In genomic region chr1:161020573-161021167, GRCh38 we compare ENCODE assay signal across 1 cellular context.
TF ChIP-seq lines count a peak whose summit lies in the region.

TSS of gene F11R (minus strand) at chr1:161021152. CDS start at chr1:161021073, 79 bp downstream.

TF ChIP-seq in K562, 482 proteins besides CTCF, POLR2A, EP300 and RAD21 (continued from another document and continues in another):
- peak; percentile 74; the same call in 1 of the 2 replicates for TF ChIP-seq ZBTB9 (CRISPR knock-in tag; IDR thresholded peaks at IDR 0.05)
- TF ChIP-seq SIN3B (IDR thresholded peaks at IDR 0.05; ENCODE audit: low read depth), result peak; percentile 61
- TF ChIP-seq ATF3 (IDR thresholded peaks at IDR 0.05), result peak; percentile 40; the same call in 1 of the 2 replicates
- 0 out of 2 replicates have a peak, but pooled peaks have one; percentile 72 for TF ChIP-seq ATF3 (CRISPR knock-in tag; conservative IDR thresholded peaks at IDR 0.05)
- TF ChIP-seq CXXC5 (CRISPR knock-in tag; IDR thresholded peaks at IDR 0.05), result peak; percentile 64
- peak; percentile 55; the same call in 1 of the 2 replicates for TF ChIP-seq MYC (IDR thresholded peaks at IDR 0.05; ENCODE audit: low read depth, low read length)
- no peak for TF ChIP-seq MYC (CRISPR knock-in tag; IDR thresholded peaks at IDR 0.05; ENCODE audit: borderline replicate concordance, low read depth)
- TF ChIP-seq CBX5 (IDR thresholded peaks at IDR 0.05; ENCODE audit: borderline replicate concordance, low read depth), result 0 out of 2 replicates have a peak, but pooled peaks have one; percentile 40
- no peak for TF ChIP-seq ZFP36 (IDR thresholded peaks at IDR 0.05; ENCODE audit: low read depth, low read length, partially characterized antibody)
- no peak for TF ChIP-seq ZNF408 (CRISPR knock-in tag; IDR thresholded peaks at IDR 0.05; ENCODE audit: low read depth)
- no peak; a peak in 1 of 4 replicates for TF ChIP-seq NONO (IDR thresholded peaks at IDR 0.05; ENCODE audit: low read depth in 2 of 2, low read length in 1 of 2)
- peak; percentile 6; the same call in 1 of the 2 replicates for TF ChIP-seq ZNF589 (CRISPR knock-in tag; IDR thresholded peaks at IDR 0.05; ENCODE audit: low read depth)
- TF ChIP-seq, protein P1, sequence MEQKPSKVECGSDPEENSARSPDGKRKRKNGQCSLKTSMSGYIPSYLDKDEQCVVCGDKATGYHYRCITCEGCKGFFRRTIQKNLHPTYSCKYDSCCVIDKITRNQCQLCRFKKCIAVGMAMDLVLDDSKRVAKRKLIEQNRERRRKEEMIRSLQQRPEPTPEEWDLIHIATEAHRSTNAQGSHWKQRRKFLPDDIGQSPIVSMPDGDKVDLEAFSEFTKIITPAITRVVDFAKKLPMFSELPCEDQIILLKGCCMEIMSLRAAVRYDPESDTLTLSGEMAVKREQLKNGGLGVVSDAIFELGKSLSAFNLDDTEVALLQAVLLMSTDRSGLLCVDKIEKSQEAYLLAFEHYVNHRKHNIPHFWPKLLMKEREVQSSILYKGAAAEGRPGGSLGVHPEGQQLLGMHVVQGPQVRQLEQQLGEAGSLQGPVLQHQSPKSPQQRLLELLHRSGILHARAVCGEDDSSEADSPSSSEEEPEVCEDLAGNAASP (IDR thresholded peaks at IDR 0.05), result no peak
- TF ChIP-seq, protein P2, sequence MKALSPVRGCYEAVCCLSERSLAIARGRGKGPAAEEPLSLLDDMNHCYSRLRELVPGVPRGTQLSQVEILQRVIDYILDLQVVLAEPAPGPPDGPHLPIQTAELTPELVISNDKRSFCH (CRISPR knock-in tag; IDR thresholded peaks at IDR 0.05), result no peak
- TF ChIP-seq, protein P2 (tag; IDR thresholded peaks at IDR 0.05), result 0 out of 2 replicates have a peak, but pooled peaks have one; percentile 29
- TF ChIP-seq, protein P3, sequence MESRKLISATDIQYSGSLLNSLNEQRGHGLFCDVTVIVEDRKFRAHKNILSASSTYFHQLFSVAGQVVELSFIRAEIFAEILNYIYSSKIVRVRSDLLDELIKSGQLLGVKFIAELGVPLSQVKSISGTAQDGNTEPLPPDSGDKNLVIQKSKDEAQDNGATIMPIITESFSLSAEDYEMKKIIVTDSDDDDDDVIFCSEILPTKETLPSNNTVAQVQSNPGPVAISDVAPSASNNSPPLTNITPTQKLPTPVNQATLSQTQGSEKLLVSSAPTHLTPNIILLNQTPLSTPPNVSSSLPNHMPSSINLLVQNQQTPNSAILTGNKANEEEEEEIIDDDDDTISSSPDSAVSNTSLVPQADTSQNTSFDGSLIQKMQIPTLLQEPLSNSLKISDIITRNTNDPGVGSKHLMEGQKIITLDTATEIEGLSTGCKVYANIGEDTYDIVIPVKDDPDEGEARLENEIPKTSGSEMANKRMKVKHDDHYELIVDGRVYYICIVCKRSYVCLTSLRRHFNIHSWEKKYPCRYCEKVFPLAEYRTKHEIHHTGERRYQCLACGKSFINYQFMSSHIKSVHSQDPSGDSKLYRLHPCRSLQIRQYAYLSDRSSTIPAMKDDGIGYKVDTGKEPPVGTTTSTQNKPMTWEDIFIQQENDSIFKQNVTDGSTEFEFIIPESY (CRISPR knock-in tag; IDR thresholded peaks at IDR 0.05), result peak; percentile 75
- TF ChIP-seq ZNF592 (IDR thresholded peaks at IDR 0.05), result peak; percentile 53; the same call in 1 of the 2 replicates
- TF ChIP-seq NFYB (IDR thresholded peaks at IDR 0.05; ENCODE audit: extremely low read depth, insufficient read length), result no peak
- peak; percentile 58 for TF ChIP-seq ATF7 (IDR thresholded peaks at IDR 0.05)
- TF ChIP-seq POLR2H (tag; IDR thresholded peaks at IDR 0.05; ENCODE audit: low read depth), result 0 out of 2 replicates have a peak, but pooled peaks have one; percentile 61
- peak in 1 of 2 experiments; percentile 48; a peak in 1 of 4 replicates for TF ChIP-seq FOXA3 (CRISPR knock-in tag; conservative IDR thresholded peaks at IDR 0.05 in 1 of 2, IDR thresholded peaks at IDR 0.05 in 1 of 2)
- TF ChIP-seq NR2F6 (CRISPR knock-in tag; IDR thresholded peaks at IDR 0.05), result peak; percentile 11; the same call in 1 of the 2 replicates
- TF ChIP-seq, protein P4, sequence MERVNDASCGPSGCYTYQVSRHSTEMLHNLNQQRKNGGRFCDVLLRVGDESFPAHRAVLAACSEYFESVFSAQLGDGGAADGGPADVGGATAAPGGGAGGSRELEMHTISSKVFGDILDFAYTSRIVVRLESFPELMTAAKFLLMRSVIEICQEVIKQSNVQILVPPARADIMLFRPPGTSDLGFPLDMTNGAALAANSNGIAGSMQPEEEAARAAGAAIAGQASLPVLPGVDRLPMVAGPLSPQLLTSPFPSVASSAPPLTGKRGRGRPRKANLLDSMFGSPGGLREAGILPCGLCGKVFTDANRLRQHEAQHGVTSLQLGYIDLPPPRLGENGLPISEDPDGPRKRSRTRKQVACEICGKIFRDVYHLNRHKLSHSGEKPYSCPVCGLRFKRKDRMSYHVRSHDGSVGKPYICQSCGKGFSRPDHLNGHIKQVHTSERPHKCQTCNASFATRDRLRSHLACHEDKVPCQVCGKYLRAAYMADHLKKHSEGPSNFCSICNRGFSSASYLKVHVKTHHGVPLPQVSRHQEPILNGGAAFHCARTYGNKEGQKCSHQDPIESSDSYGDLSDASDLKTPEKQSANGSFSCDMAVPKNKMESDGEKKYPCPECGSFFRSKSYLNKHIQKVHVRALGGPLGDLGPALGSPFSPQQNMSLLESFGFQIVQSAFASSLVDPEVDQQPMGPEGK (CRISPR knock-in tag; IDR thresholded peaks at IDR 0.05; ENCODE audit: borderline replicate concordance), result no peak
- TF ChIP-seq GATAD2A (IDR thresholded peaks at IDR 0.05), result peak; percentile 11; the same call in 1 of the 2 replicates
- TF ChIP-seq, protein P5, sequence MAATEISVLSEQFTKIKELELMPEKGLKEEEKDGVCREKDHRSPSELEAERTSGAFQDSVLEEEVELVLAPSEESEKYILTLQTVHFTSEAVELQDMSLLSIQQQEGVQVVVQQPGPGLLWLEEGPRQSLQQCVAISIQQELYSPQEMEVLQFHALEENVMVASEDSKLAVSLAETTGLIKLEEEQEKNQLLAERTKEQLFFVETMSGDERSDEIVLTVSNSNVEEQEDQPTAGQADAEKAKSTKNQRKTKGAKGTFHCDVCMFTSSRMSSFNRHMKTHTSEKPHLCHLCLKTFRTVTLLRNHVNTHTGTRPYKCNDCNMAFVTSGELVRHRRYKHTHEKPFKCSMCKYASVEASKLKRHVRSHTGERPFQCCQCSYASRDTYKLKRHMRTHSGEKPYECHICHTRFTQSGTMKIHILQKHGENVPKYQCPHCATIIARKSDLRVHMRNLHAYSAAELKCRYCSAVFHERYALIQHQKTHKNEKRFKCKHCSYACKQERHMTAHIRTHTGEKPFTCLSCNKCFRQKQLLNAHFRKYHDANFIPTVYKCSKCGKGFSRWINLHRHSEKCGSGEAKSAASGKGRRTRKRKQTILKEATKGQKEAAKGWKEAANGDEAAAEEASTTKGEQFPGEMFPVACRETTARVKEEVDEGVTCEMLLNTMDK (IDR thresholded peaks at IDR 0.05; ENCODE audit: borderline replicate concordance, insufficient read depth, low read depth, low read length, poor library complexity, severe bottlenecking), result peak; percentile 45
- TF ChIP-seq ZNF764 (CRISPR knock-in tag; IDR thresholded peaks at IDR 0.05; ENCODE audit: low read depth), result no peak
- TF ChIP-seq ZNF354B (CRISPR knock-in tag; IDR thresholded peaks at IDR 0.05), result no peak
- no peak for TF ChIP-seq UBTF (IDR thresholded peaks at IDR 0.05; ENCODE audit: borderline replicate concordance in 1 of 2, low read depth in 2 of 2, low read length in 2 of 2)
- 0 out of 2 replicates have a peak, but pooled peaks have one; percentile 63 for TF ChIP-seq FOXK1 (CRISPR knock-in tag; IDR thresholded peaks at IDR 0.05; ENCODE audit: borderline replicate concordance)
- TF ChIP-seq FOSL1 (tag; conservative IDR thresholded peaks at IDR 0.05), result peak; percentile 30
- no peak for TF ChIP-seq ZNF696 (CRISPR knock-in tag; conservative IDR thresholded peaks at IDR 0.05)
- TF ChIP-seq, protein P6, sequence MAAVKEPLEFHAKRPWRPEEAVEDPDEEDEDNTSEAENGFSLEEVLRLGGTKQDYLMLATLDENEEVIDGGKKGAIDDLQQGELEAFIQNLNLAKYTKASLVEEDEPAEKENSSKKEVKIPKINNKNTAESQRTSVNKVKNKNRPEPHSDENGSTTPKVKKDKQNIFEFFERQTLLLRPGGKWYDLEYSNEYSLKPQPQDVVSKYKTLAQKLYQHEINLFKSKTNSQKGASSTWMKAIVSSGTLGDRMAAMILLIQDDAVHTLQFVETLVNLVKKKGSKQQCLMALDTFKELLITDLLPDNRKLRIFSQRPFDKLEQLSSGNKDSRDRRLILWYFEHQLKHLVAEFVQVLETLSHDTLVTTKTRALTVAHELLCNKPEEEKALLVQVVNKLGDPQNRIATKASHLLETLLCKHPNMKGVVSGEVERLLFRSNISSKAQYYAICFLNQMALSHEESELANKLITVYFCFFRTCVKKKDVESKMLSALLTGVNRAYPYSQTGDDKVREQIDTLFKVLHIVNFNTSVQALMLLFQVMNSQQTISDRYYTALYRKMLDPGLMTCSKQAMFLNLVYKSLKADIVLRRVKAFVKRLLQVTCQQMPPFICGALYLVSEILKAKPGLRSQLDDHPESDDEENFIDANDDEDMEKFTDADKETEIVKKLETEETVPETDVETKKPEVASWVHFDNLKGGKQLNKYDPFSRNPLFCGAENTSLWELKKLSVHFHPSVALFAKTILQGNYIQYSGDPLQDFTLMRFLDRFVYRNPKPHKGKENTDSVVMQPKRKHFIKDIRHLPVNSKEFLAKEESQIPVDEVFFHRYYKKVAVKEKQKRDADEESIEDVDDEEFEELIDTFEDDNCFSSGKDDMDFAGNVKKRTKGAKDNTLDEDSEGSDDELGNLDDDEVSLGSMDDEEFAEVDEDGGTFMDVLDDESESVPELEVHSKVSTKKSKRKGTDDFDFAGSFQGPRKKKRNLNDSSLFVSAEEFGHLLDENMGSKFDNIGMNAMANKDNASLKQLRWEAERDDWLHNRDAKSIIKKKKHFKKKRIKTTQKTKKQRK (IDR thresholded peaks at IDR 0.05; ENCODE audit: borderline replicate concordance, low read depth, low read length), result no peak
- TF ChIP-seq PML (IDR thresholded peaks at IDR 0.05; ENCODE audit: low read length), result peak; percentile 57
- TF ChIP-seq ZNF3 (CRISPR knock-in tag; IDR thresholded peaks at IDR 0.05), result no peak
- TF ChIP-seq TOE1 (IDR thresholded peaks at IDR 0.05; ENCODE audit: borderline replicate concordance), result no peak
- TF ChIP-seq TOE1 (CRISPR knock-in tag; IDR thresholded peaks at IDR 0.05; ENCODE audit: borderline replicate concordance, low read depth), result no peak
- no peak for TF ChIP-seq SRSF3 (IDR thresholded peaks at IDR 0.05; ENCODE audit: insufficient read depth, low read length)
- no peak for TF ChIP-seq CHD1 (IDR thresholded peaks at IDR 0.05; ENCODE audit: low read length)
- TF ChIP-seq HNRNPK (IDR thresholded peaks at IDR 0.05; ENCODE audit: low read depth, low read length, poor library complexity, severe bottlenecking), result no peak
